In the genomic region with DNA sequence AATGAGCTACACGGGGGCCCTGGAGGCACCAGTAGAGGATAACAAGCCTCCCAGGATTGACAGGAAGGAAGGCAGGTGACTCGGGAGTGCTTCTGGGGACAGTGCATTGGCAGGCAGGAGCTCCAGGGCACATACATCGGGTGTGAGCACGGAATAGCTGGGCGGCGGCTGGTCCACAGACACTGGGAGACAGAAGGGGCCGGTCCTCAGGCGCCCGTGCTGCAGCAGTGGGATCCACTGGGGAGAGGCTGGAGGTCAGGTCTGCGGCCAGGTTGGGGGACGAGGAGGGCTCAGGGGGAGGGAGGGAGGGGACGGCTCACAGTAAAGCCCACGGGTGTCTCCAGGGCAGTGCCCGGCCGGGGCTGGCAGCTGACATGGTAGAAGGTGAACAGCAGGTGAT, we compare ENCODE assay signal across 23 cellular contexts. TPM values are rescaled to one million over a fixed set of nuclear protein-coding genes. Genes with fewer than 3 reads are reported as not detected.
DNase-seq lines count a peak whose midpoint lies in the region; ATAC-seq, FAIRE-seq and TF ChIP-seq lines count a peak whose summit lies in the region.
"Had no signal": no experiment of that assay in that cellular context is flagged by ENCODE, and none has a peak within 500 bp of the region (broad histone marks: within the 10 kb centered on the region; RNA-seq: fewer than 3 reads in every experiment).

No MANE protein-coding gene starts in this region.

- no peak overlapping the region for H2BK12ac ChIP-seq in H9 (ENCODE audit: insufficient read length, low read depth, low read length)

- H2BK5ac ChIP-seq in H9 (ENCODE audit: insufficient read length, low read length): no peak overlapping the region

- H3K9ac ChIP-seq in H9 (ENCODE audit: extremely low read depth, insufficient read length, low read length): no peak overlapping the region
- H3K9ac ChIP-seq in HepG2 (ENCODE audit: insufficient read depth, low read depth, low read length): peak overlapping the region; percentile 68
- no peak overlapping the region for H3K9ac ChIP-seq in neural progenitor cell

- H3K4me3 ChIP-seq in HepG2 (replicated peaks in 1 of 3; ENCODE audit: insufficient read depth in 1 of 3, low read depth in 2 of 3, low read length in 3 of 3): peak overlapping the region; percentile 27 to 72 (median 50)
- H3K4me3 ChIP-seq in neural progenitor cell: no peak overlapping the region
- H3K4me3 ChIP-seq in heart left ventricle: no peak overlapping the region

- peak overlapping the region in 2 of 3 experiments; percentile 18 to 71; a peak in 4 of 7 replicates for H3K27ac Mint-ChIP-seq in H9
- H3K27ac Mint-ChIP-seq in neural progenitor cell: peak overlapping the region; percentile 65
- H3K27ac Mint-ChIP-seq in activated naive CD4-positive, alpha-beta T cell treated with anti-CD3 and anti-CD28 coated beads, Interleukin-2, amount 50 U/mL, for 72 hours: no peak overlapping the region
- H3K27ac Mint-ChIP-seq: CD8-positive, alpha-beta T cell; HFFc6 had no signal

- no peak overlapping the region for H3K14ac ChIP-seq in H9 (ENCODE audit: insufficient read depth, low read length)

- H3K27me3 Mint-ChIP-seq in H9 (ENCODE audit: low read depth): no peaks in the 10 kb centered on the region
- H3K27me3 Mint-ChIP-seq in neural progenitor cell (ENCODE audit: insufficient read depth, low read depth): no peaks in the 10 kb centered on the region

- no peak overlapping the region for H4K91ac ChIP-seq in H9 (ENCODE audit: insufficient read length, low read depth, low read length)

- H4K20me1 ChIP-seq in H9 (ENCODE audit: control insufficient read depth, insufficient read depth, insufficient read length) (no peaks in the 10 kb centered on the region), HepG2 (ENCODE audit: insufficient read depth, low read length) (no peaks in the 10 kb centered on the region; the same call in 1 of the 2 replicates), neural progenitor cell (ENCODE audit: low read depth) (no peaks in the 10 kb centered on the region)

- POLR2A ChIA-PET in RWPE1 (lab: Yijun Ruan, JAX; ENCODE audit: low non-redundant PET): no interaction called here
- POLR2A ChIA-PET in HepG2 (lab: Yijun Ruan, JAX): interaction anchor here (0.6 to 2.9 kb wide), 10 partner anchors 24 to 148 kb away, joined by 3 to 22 read pairs (median 4); partner anchors contain the start of genes KANK2, LDLR, RAB3D and SWSAP1

- CTCF ChIA-PET in RWPE1 (lab: Yijun Ruan, JAX): interaction anchor here (1.0 kb wide), 1 partner anchor 111 kb away, joined by 5 read pairs; no protein-coding TSS in a partner anchor
- CTCF ChIA-PET in HepG2 (lab: Yijun Ruan, JAX; ENCODE audit: low intra/inter-chr PET ratio, low total read pairs): no interaction called here

- H3K56ac ChIP-seq in H9 (ENCODE audit: insufficient read length, low read depth, low read length): no peak overlapping the region

- H3K4me1 Mint-ChIP-seq in H9: peaks cover 5 to 8% of the 10 kb centered on the region in 2 experiments
- peaks cover 19% of the 10 kb centered on the region for H3K4me1 Mint-ChIP-seq in neural progenitor cell
- H3K4me1 Mint-ChIP-seq: CD14-positive monocyte had no signal

- intact Hi-C loops in HepG2 (cut with micrococcal nuclease; ENCODE audit: unreplicated experiment) (no loop called here), heart left ventricle (cut with DNase I) (no loop called here)

- TF ChIP-seq EP300 in HepG2 (IDR thresholded peaks at IDR 0.05; ENCODE audit: low read depth in 2 of 2, low read length in 2 of 2) (no peak), HepG2 (CRISPR knock-in tag; IDR thresholded peaks at IDR 0.05; ENCODE audit: borderline replicate concordance) (no peak)

- H3K27ac ChIP-seq in H9 (ENCODE audit: insufficient read length, low read depth, low read length): no peak overlapping the region
- H3K27ac ChIP-seq in RWPE1: peak overlapping the region; percentile 13
- peak overlapping the region; percentile 94 for H3K27ac ChIP-seq in HepG2 (ENCODE audit: extremely low read length, insufficient read depth, low read length)
- H3K27ac ChIP-seq in neural progenitor cell: no peak overlapping the region
- no peak overlapping the region for H3K27ac ChIP-seq in foreskin keratinocyte
- no peak overlapping the region for H3K27ac ChIP-seq in heart left ventricle
- H3K27ac ChIP-seq: 22Rv1 had no signal

- H4K5ac ChIP-seq in H9 (ENCODE audit: insufficient read length, low read depth, low read length): no peak overlapping the region

- WGBS in H9 (ENCODE audit: extremely low coverage, insufficient read length, low lambda C conversion rate): no CpG with 5 or more reads among the region's 15 CpGs
- WGBS in HepG2 (ENCODE audit: low lambda C conversion rate): 13% methylated on average over 9 of the region's 15 CpGs
- 86 to 89% (median 87%) methylated on average over 11 to 15 of the region's 15 CpGs for WGBS in heart left ventricle, 4 donors

- H3F3A ChIP-seq in neural progenitor cell (ENCODE audit: low read depth): no peaks in the 10 kb centered on the region

- H3K9me3 Mint-ChIP-seq in H9 (no peaks in the 10 kb centered on the region), neural progenitor cell (no peaks in the 10 kb centered on the region)
- H3K9me3 Mint-ChIP-seq in activated naive CD4-positive, alpha-beta T cell treated with anti-CD3 and anti-CD28 coated beads, Interleukin-2, amount 50 U/mL, for 72 hours: no peaks in the 10 kb centered on the region
- H3K9me3 Mint-ChIP-seq: HFFc6 had no signal

- no peak for TF ChIP-seq RAD21 in HepG2 (CRISPR knock-in tag; IDR thresholded peaks at IDR 0.05)

- in situ Hi-C loops in HepG2 (cut with HindIII; ENCODE audit: extremely low pct_ligation_motif_present, low pct_unique_long_range_greater_than_20kb): no loop called here

- DNase-seq in H9: no peak
- no peak for DNase-seq in RWPE1 (ENCODE audit: low spot score)
- DNase-seq in HepG2 (ENCODE audit: low spot score): no peak
- DNase-seq in neural progenitor cell (ENCODE audit: low spot score): no peak
- no peak for DNase-seq in activated naive CD4-positive, alpha-beta T cell treated with anti-CD3 and anti-CD28 coated beads, Interleukin-2, amount 50 U/mL, for 72 hours (ENCODE audit: low spot score in 2 of 2)
- no peak for DNase-seq in foreskin keratinocyte
- DNase-seq in heart left ventricle: no peak
- DNase-seq: CD8-positive, alpha-beta T cell; COR-L47; DMS153; DND-41; GDM1; HCEC 1CT; HFFc6 had no signal

- H3K9me3 ChIP-seq in H9 (ENCODE audit: control insufficient read depth, low read depth, low read length) (no peaks in the 10 kb centered on the region), HepG2 (ENCODE audit: low read length) (no peaks in the 10 kb centered on the region), neural progenitor cell (ENCODE audit: low read depth) (no peaks in the 10 kb centered on the region), heart left ventricle (peaks cover 0 to 15% (median 3%) of the 10 kb centered on the region in 12 donors)

- H3K4me3 Mint-ChIP-seq in H9: no peak overlapping the region
- H3K4me3 Mint-ChIP-seq in neural progenitor cell: no peak overlapping the region
- H3K4me3 Mint-ChIP-seq: CD14-positive monocyte; CD8-positive, alpha-beta T cell; HFFc6 had no signal

- no TSS peak for BruUV-seq in HepG2 (replicated peaks; lab: Mats Ljungman, UMichigan)

- peaks cover 13 to 53% (median 42%) of the 10 kb centered on the region in 3 experiments for H3K36me3 Mint-ChIP-seq in H9 (ENCODE audit: insufficient read depth in 1 of 3, low read depth in 3 of 3)
- peaks cover 4% of the 10 kb centered on the region for H3K36me3 Mint-ChIP-seq in neural progenitor cell
- H3K36me3 Mint-ChIP-seq in activated naive CD4-positive, alpha-beta T cell treated with anti-CD3 and anti-CD28 coated beads, Interleukin-2, amount 50 U/mL, for 72 hours: no peaks in the 10 kb centered on the region
- H3K36me3 Mint-ChIP-seq: CD14-positive monocyte; CD8-positive, alpha-beta T cell had no signal

- H3K4ac ChIP-seq in H9 (ENCODE audit: low read depth, low read length): no peak overlapping the region

- ATAC-seq in HepG2 (peak; percentile 25), foreskin keratinocyte (no peak), heart left ventricle (no peak), GM19455 (IDR thresholded peaks at IDR 0.05; ENCODE audit: unreplicated experiment) (no peak)
- no peak for ATAC-seq in activated naive CD4-positive, alpha-beta T cell treated with anti-CD3 and anti-CD28 coated beads, Interleukin-2, amount 50 U/mL, for 72 hours
- ATAC-seq: CD8-positive, alpha-beta T cell had no signal

- H4K8ac ChIP-seq in H9 (replicated peaks; ENCODE audit: insufficient read length, low read depth, low read length): no peak overlapping the region

- H3K23me2 ChIP-seq in H9 (ENCODE audit: insufficient read length, low read depth, low read length, poor library complexity, severe bottlenecking): no peaks in the 10 kb centered on the region

- H3K79me2 ChIP-seq in H9 (ENCODE audit: insufficient read depth, low read length): no peaks in the 10 kb centered on the region
- peaks cover 10% of the 10 kb centered on the region for H3K79me2 ChIP-seq in HepG2 (ENCODE audit: insufficient read depth, low read length)
- no peaks in the 10 kb centered on the region for H3K79me2 ChIP-seq in neural progenitor cell (ENCODE audit: low read depth)

- H3K4me1 ChIP-seq in H9 (ENCODE audit: insufficient read depth, low read length): no peaks in the 10 kb centered on the region
- H3K4me1 ChIP-seq in HepG2 (ENCODE audit: insufficient read depth, low read length): peaks cover 82% of the 10 kb centered on the region
- H3K4me1 ChIP-seq in neural progenitor cell: no peaks in the 10 kb centered on the region
- no peaks in the 10 kb centered on the region for H3K4me1 ChIP-seq in foreskin keratinocyte
- H3K4me1 ChIP-seq in heart left ventricle: no peaks in the 10 kb centered on the region

- no peak for FAIRE-seq in HepG2 (lab: Jason Lieb, UNC)
- FAIRE-seq: D721Med, GM12892, H1, HTR-8/SVneo had no signal

- no peak overlapping the region for H2BK120ac ChIP-seq in H9 (ENCODE audit: low read depth, low read length, poor library complexity, severe bottlenecking)

- no peak overlapping the region for H2BK15ac ChIP-seq in H9 (ENCODE audit: low read depth, low read length)

- H3K4me2 ChIP-seq in H9 (ENCODE audit: insufficient read depth, insufficient read length, low read length): no peak overlapping the region
- H3K4me2 ChIP-seq in HepG2 (ENCODE audit: low read depth, low read length): peak overlapping the region; percentile 96
- no peak overlapping the region for H3K4me2 ChIP-seq in neural progenitor cell

- TF ChIP-seq POLR2A in HepG2 (IDR thresholded peaks at IDR 0.05; ENCODE audit: insufficient read depth in 1 of 2, low read depth in 2 of 2, low read length in 2 of 2): no peak
- TF ChIP-seq POLR2A in heart left ventricle (IDR thresholded peaks at IDR 0.05): no peak

- H3K36me3 ChIP-seq in HepG2 (replicated peaks in 1 of 2; ENCODE audit: control insufficient read depth in 1 of 2, insufficient read depth in 2 of 2, low read length in 2 of 2): peaks cover 1 to 6% of the 10 kb centered on the region in 2 experiments; a peak in 3 of 5 replicates
- no peaks in the 10 kb centered on the region for H3K36me3 ChIP-seq in neural progenitor cell
- H3K36me3 ChIP-seq in heart left ventricle: peaks cover 0 to 100% (median 82%) of the 10 kb centered on the region in 9 donors

- H3K27me3 ChIP-seq in H9 (ENCODE audit: insufficient read depth, low read length): no peaks in the 10 kb centered on the region
- H3K27me3 ChIP-seq in HepG2 (ENCODE audit: control insufficient read depth in 1 of 2, insufficient read depth in 2 of 2, low read length in 2 of 2): no peaks in the 10 kb centered on the region
- H3K27me3 ChIP-seq in neural progenitor cell: no peaks in the 10 kb centered on the region
- H3K27me3 ChIP-seq in foreskin keratinocyte: no peaks in the 10 kb centered on the region
- H3K27me3 ChIP-seq in heart left ventricle: no peaks in the 10 kb centered on the region

- no peaks in the 10 kb centered on the region for H3K79me1 ChIP-seq in H9 (ENCODE audit: insufficient read depth, low read depth, low read length, poor library complexity, severe bottlenecking)

- no peak overlapping the region for H3K23ac ChIP-seq in H9 (ENCODE audit: insufficient read length, low read depth, low read length)

- H3T11ph ChIP-seq in H9 (ENCODE audit: low read length): no peak overlapping the region

- TF ChIP-seq CTCF in H9 (conservative IDR thresholded peaks at IDR 0.05) (no peak), RWPE1 (conservative IDR thresholded peaks at IDR 0.05; ENCODE audit: low read depth) (no peak), HepG2 (CRISPR knock-in tag; IDR thresholded peaks at IDR 0.05) (no peak), neural progenitor cell (IDR thresholded peaks at IDR 0.05) (no peak), foreskin keratinocyte (conservative IDR thresholded peaks at IDR 0.05) (no peak), heart left ventricle (IDR thresholded peaks at IDR 0.05) (no peak)

- no peak overlapping the region for H2AK5ac ChIP-seq in H9 (ENCODE audit: insufficient read length, low read length)

- no peak overlapping the region for H2BK20ac ChIP-seq in H9 (ENCODE audit: low read depth, low read length, poor library complexity, severe bottlenecking)

- no peak overlapping the region for H3K18ac ChIP-seq in H9 (ENCODE audit: insufficient read length, low read depth, low read length)

- no peak overlapping the region for H2AFZ ChIP-seq in H9 (ENCODE audit: low read length)
- no peak overlapping the region for H2AFZ ChIP-seq in HepG2 (ENCODE audit: low read length)
- H2AFZ ChIP-seq in neural progenitor cell (replicated peaks): no peak overlapping the region

RNA-seq across cellular contexts. Expression of gene ANGPTL8, which starts 2.1 kb away (rescaled TPM):
- total RNA-seq in H9 (2021) (not detected in 2 replicates), HepG2 (2016; rRNA removed; fragmentation: Illumina TruSeq; extraction: Trizol) (9.8 and 27.3 TPM in 2 replicates), neural progenitor cell (ENCODE audit: low replicate concordance) (not detected in 2 replicates), foreskin keratinocyte (not detected in 2 replicates), heart left ventricle (1 to 10 TPM in 1 of 9 donors, not detected in 8; 6.3 TPM)
- total RNA-seq in HepG2 (2016; cell fraction: cytosol; rRNA removed; fragmentation: Illumina TruSeq; extraction: Trizol; ENCODE audit: low read depth): 8.5 and 9.2 TPM in 2 replicates
- 10.0 and 28.0 TPM in 2 replicates for total RNA-seq in HepG2 (2016; cell fraction: insoluble cytoplasmic fraction; rRNA removed; fragmentation: Illumina TruSeq; extraction: Trizol)
- total RNA-seq in HepG2 (2016; cell fraction: membrane; rRNA removed; fragmentation: Illumina TruSeq; extraction: Trizol): 4.7 and 6.0 TPM in 2 replicates
- 17.9 and 23.8 TPM in 2 replicates for total RNA-seq in HepG2 (2016; cell fraction: nucleus; rRNA removed; fragmentation: Illumina TruSeq; extraction: Trizol)
- polyA plus RNA-seq in HepG2 (2011; rRNA removed) (243 and 436 TPM in 2 replicates), foreskin keratinocyte (not detected in 2 replicates), heart left ventricle (10 to 100 TPM in 1 of 2 donors, under 1 TPM in 1; 0.61 to 10.2 TPM)
- 348 and 360 TPM in 2 replicates for polyA plus RNA-seq in HepG2 (2011; cell fraction: cytosol; rRNA removed)
- polyA plus RNA-seq in HepG2 (2011; cell fraction: nucleus; rRNA removed): 144 and 221 TPM in 2 replicates
- polyA plus RNA-seq in HepG2 (2012): 51.8 and 140 TPM in 2 replicates
- polyA plus RNA-seq in HepG2 (2016; cell fraction: cytosol; fragmentation: Illumina TruSeq; extraction: Trizol; ENCODE audit: low read depth): 5.4 and 8.8 TPM in 2 replicates
- 8.3 and 9.3 TPM in 2 replicates for polyA plus RNA-seq in HepG2 (2016; cell fraction: insoluble cytoplasmic fraction; fragmentation: Illumina TruSeq; extraction: Trizol; ENCODE audit: low read depth)
- polyA plus RNA-seq in HepG2 (2016; cell fraction: membrane; fragmentation: Illumina TruSeq; extraction: Trizol; ENCODE audit: low read depth): 5.7 and 6.0 TPM in 2 replicates
- 33.3 and 34.8 TPM in 2 replicates for polyA plus RNA-seq in HepG2 (2016; cell fraction: nucleus; fragmentation: Illumina TruSeq; extraction: Trizol; ENCODE audit: insufficient read depth, low read depth)
- polyA minus RNA-seq in HepG2 (2011; rRNA and poly(A)+ RNA removed; ENCODE audit: low replicate concordance): 46.9 TPM in 1 of 2 replicates, not detected in the other
- polyA minus RNA-seq in HepG2 (2011; cell fraction: cytosol; rRNA and poly(A)+ RNA removed): 34.2 and 44.2 TPM in 2 replicates
- polyA minus RNA-seq in HepG2 (2011; cell fraction: nucleus; rRNA and poly(A)+ RNA removed): 16.1 and 21.8 TPM in 2 replicates
- total RNA-seq in activated naive CD4-positive, alpha-beta T cell treated with anti-CD3 and anti-CD28 coated beads, Interleukin-2, amount 50 U/mL, for 72 hours: not detected
- total RNA-seq: A673; CD8-positive, alpha-beta T cell; H1; HFFc6 had no signal
- polyA plus RNA-seq: BJ, CD14-positive monocyte, H1 had no signal

RNA-seq across cellular contexts. Expression of gene DOCK6, which starts 25.0 kb away (rescaled TPM):
- total RNA-seq in H9 (2021) (57.9 and 59.4 TPM in 2 replicates), HepG2 (2016; rRNA removed; fragmentation: Illumina TruSeq; extraction: Trizol) (4.1 and 5.4 TPM in 2 replicates), neural progenitor cell (ENCODE audit: low replicate concordance) (10.0 and 27.5 TPM in 2 replicates), foreskin keratinocyte (17.7 and 30.9 TPM in 2 replicates), heart left ventricle (10 to 100 TPM; 21.6 to 57.8 (median 39.5) TPM)
- 4.1 and 5.4 TPM in 2 replicates for total RNA-seq in HepG2 (2016; cell fraction: cytosol; rRNA removed; fragmentation: Illumina TruSeq; extraction: Trizol; ENCODE audit: low read depth)
- 3.1 and 3.4 TPM in 2 replicates for total RNA-seq in HepG2 (2016; cell fraction: insoluble cytoplasmic fraction; rRNA removed; fragmentation: Illumina TruSeq; extraction: Trizol)
- 3.4 and 4.4 TPM in 2 replicates for total RNA-seq in HepG2 (2016; cell fraction: membrane; rRNA removed; fragmentation: Illumina TruSeq; extraction: Trizol)
- total RNA-seq in HepG2 (2016; cell fraction: nucleus; rRNA removed; fragmentation: Illumina TruSeq; extraction: Trizol): 5.8 and 8.9 TPM in 2 replicates
- polyA plus RNA-seq in HepG2 (2011; rRNA removed) (38.1 and 46.6 TPM in 2 replicates), foreskin keratinocyte (14.4 and 21.2 TPM in 2 replicates), heart left ventricle (10 to 100 TPM; 25.6 to 36.0 TPM)
- polyA plus RNA-seq in HepG2 (2011; cell fraction: cytosol; rRNA removed): 15.5 and 23.3 TPM in 2 replicates
- 209 and 275 TPM in 2 replicates for polyA plus RNA-seq in HepG2 (2011; cell fraction: nucleus; rRNA removed)
- 28.7 and 32.5 TPM in 2 replicates for polyA plus RNA-seq in HepG2 (2012)
- polyA plus RNA-seq in HepG2 (2016; cell fraction: cytosol; fragmentation: Illumina TruSeq; extraction: Trizol; ENCODE audit: low read depth): 1.4 and 1.7 TPM in 2 replicates
- polyA plus RNA-seq in HepG2 (2016; cell fraction: insoluble cytoplasmic fraction; fragmentation: Illumina TruSeq; extraction: Trizol; ENCODE audit: low read depth): 5.4 and 9.2 TPM in 2 replicates
- polyA plus RNA-seq in HepG2 (2016; cell fraction: membrane; fragmentation: Illumina TruSeq; extraction: Trizol; ENCODE audit: low read depth): 3.5 and 3.9 TPM in 2 replicates
- polyA plus RNA-seq in HepG2 (2016; cell fraction: nucleus; fragmentation: Illumina TruSeq; extraction: Trizol; ENCODE audit: insufficient read depth, low read depth): 29.0 and 30.8 TPM in 2 replicates
- 8.5 and 93.0 TPM in 2 replicates for polyA minus RNA-seq in HepG2 (2011; rRNA and poly(A)+ RNA removed; ENCODE audit: low replicate concordance)
- polyA minus RNA-seq in HepG2 (2011; cell fraction: cytosol; rRNA and poly(A)+ RNA removed): 27.5 and 35.8 TPM in 2 replicates
- polyA minus RNA-seq in HepG2 (2011; cell fraction: nucleus; rRNA and poly(A)+ RNA removed): 45.7 and 50.6 TPM in 2 replicates
- 10 to 100 TPM in 1 of 2 donors, 1 to 10 TPM in 1; 2.0 to 17.4 TPM for total RNA-seq in activated naive CD4-positive, alpha-beta T cell treated with anti-CD3 and anti-CD28 coated beads, Interleukin-2, amount 50 U/mL, for 72 hours

RNA-seq across cellular contexts. Expression of gene KANK2, which starts 40.0 kb away (rescaled TPM):
- total RNA-seq in H9 (2021) (42.0 and 44.0 TPM in 2 replicates), HepG2 (2016; rRNA removed; fragmentation: Illumina TruSeq; extraction: Trizol) (11.0 and 12.9 TPM in 2 replicates), neural progenitor cell (ENCODE audit: low replicate concordance) (17.5 and 35.4 TPM in 2 replicates), foreskin keratinocyte (12.3 and 14.5 TPM in 2 replicates), heart left ventricle (1,000 to 10,000 TPM in 1 of 9 donors, 100 to 1,000 TPM in 8; 232 to 1,831 (median 296) TPM)
- total RNA-seq in HepG2 (2016; cell fraction: cytosol; rRNA removed; fragmentation: Illumina TruSeq; extraction: Trizol; ENCODE audit: low read depth): 1.5 TPM in 2 replicates
- 10.8 and 16.5 TPM in 2 replicates for total RNA-seq in HepG2 (2016; cell fraction: insoluble cytoplasmic fraction; rRNA removed; fragmentation: Illumina TruSeq; extraction: Trizol)
- total RNA-seq in HepG2 (2016; cell fraction: membrane; rRNA removed; fragmentation: Illumina TruSeq; extraction: Trizol): 6.2 TPM in 2 replicates
- total RNA-seq in HepG2 (2016; cell fraction: nucleus; rRNA removed; fragmentation: Illumina TruSeq; extraction: Trizol): 12.8 and 13.5 TPM in 2 replicates
- polyA plus RNA-seq in HepG2 (2011; rRNA removed) (5.7 and 6.8 TPM in 2 replicates), foreskin keratinocyte (5.0 and 6.1 TPM in 2 replicates), heart left ventricle (100 to 1,000 TPM; 275 to 281 TPM)
- 4.3 and 5.1 TPM in 2 replicates for polyA plus RNA-seq in HepG2 (2011; cell fraction: cytosol; rRNA removed)
- 21.5 and 24.8 TPM in 2 replicates for polyA plus RNA-seq in HepG2 (2011; cell fraction: nucleus; rRNA removed)
- 7.1 and 11.3 TPM in 2 replicates for polyA plus RNA-seq in HepG2 (2012)
- polyA plus RNA-seq in HepG2 (2016; cell fraction: cytosol; fragmentation: Illumina TruSeq; extraction: Trizol; ENCODE audit: low read depth): 0.79 and 1.2 TPM in 2 replicates
- polyA plus RNA-seq in HepG2 (2016; cell fraction: insoluble cytoplasmic fraction; fragmentation: Illumina TruSeq; extraction: Trizol; ENCODE audit: low read depth): 8.4 and 13.7 TPM in 2 replicates
- 2.9 and 3.9 TPM in 2 replicates for polyA plus RNA-seq in HepG2 (2016; cell fraction: membrane; fragmentation: Illumina TruSeq; extraction: Trizol; ENCODE audit: low read depth)
- 27.2 and 28.0 TPM in 2 replicates for polyA plus RNA-seq in HepG2 (2016; cell fraction: nucleus; fragmentation: Illumina TruSeq; extraction: Trizol; ENCODE audit: insufficient read depth, low read depth)
- polyA minus RNA-seq in HepG2 (2011; rRNA and poly(A)+ RNA removed; ENCODE audit: low replicate concordance): 25.5 and 78.0 TPM in 2 replicates
- polyA minus RNA-seq in HepG2 (2011; cell fraction: cytosol; rRNA and poly(A)+ RNA removed): 8.5 and 9.8 TPM in 2 replicates
- polyA minus RNA-seq in HepG2 (2011; cell fraction: nucleus; rRNA and poly(A)+ RNA removed): 5.2 and 9.0 TPM in 2 replicates
- 1 to 10 TPM; 1.6 to 5.5 TPM for total RNA-seq in activated naive CD4-positive, alpha-beta T cell treated with anti-CD3 and anti-CD28 coated beads, Interleukin-2, amount 50 U/mL, for 72 hours

RNA-seq across cellular contexts. Expression of gene TSPAN16, which starts 58.6 kb away (rescaled TPM):
- total RNA-seq in H9 (2021) (not detected in 2 replicates), HepG2 (2016; rRNA removed; fragmentation: Illumina TruSeq; extraction: Trizol) (not detected in 2 replicates), neural progenitor cell (ENCODE audit: low replicate concordance) (not detected in 2 replicates), foreskin keratinocyte (not detected in 2 replicates), heart left ventricle (not detected)
- not detected in 2 replicates for total RNA-seq in HepG2 (2016; cell fraction: cytosol; rRNA removed; fragmentation: Illumina TruSeq; extraction: Trizol; ENCODE audit: low read depth)
- total RNA-seq in HepG2 (2016; cell fraction: insoluble cytoplasmic fraction; rRNA removed; fragmentation: Illumina TruSeq; extraction: Trizol): not detected in 2 replicates
- not detected in 2 replicates for total RNA-seq in HepG2 (2016; cell fraction: membrane; rRNA removed; fragmentation: Illumina TruSeq; extraction: Trizol)
- total RNA-seq in HepG2 (2016; cell fraction: nucleus; rRNA removed; fragmentation: Illumina TruSeq; extraction: Trizol): not detected in 2 replicates
- polyA plus RNA-seq in HepG2 (2011; rRNA removed) (not detected in 2 replicates), foreskin keratinocyte (not detected in 2 replicates), heart left ventricle (not detected)
- not detected in 2 replicates for polyA plus RNA-seq in HepG2 (2011; cell fraction: cytosol; rRNA removed)
- not detected in 2 replicates for polyA plus RNA-seq in HepG2 (2011; cell fraction: nucleus; rRNA removed)
- not detected in 2 replicates for polyA plus RNA-seq in HepG2 (2012)
- not detected in 2 replicates for polyA plus RNA-seq in HepG2 (2016; cell fraction: cytosol; fragmentation: Illumina TruSeq; extraction: Trizol; ENCODE audit: low read depth)
- polyA plus RNA-seq in HepG2 (2016; cell fraction: insoluble cytoplasmic fraction; fragmentation: Illumina TruSeq; extraction: Trizol; ENCODE audit: low read depth): not detected in 2 replicates
- not detected in 2 replicates for polyA plus RNA-seq in HepG2 (2016; cell fraction: membrane; fragmentation: Illumina TruSeq; extraction: Trizol; ENCODE audit: low read depth)
- polyA plus RNA-seq in HepG2 (2016; cell fraction: nucleus; fragmentation: Illumina TruSeq; extraction: Trizol; ENCODE audit: insufficient read depth, low read depth): not detected in 2 replicates
- not detected in 2 replicates for polyA minus RNA-seq in HepG2 (2011; rRNA and poly(A)+ RNA removed; ENCODE audit: low replicate concordance)
- not detected in 2 replicates for polyA minus RNA-seq in HepG2 (2011; cell fraction: cytosol; rRNA and poly(A)+ RNA removed)
- polyA minus RNA-seq in HepG2 (2011; cell fraction: nucleus; rRNA and poly(A)+ RNA removed): not detected in 2 replicates
- not detected for total RNA-seq in activated naive CD4-positive, alpha-beta T cell treated with anti-CD3 and anti-CD28 coated beads, Interleukin-2, amount 50 U/mL, for 72 hours
- total RNA-seq: A673; CD8-positive, alpha-beta T cell; H1; HFFc6 had no signal
- polyA plus RNA-seq: BJ, H1 had no signal

Comparison
In these comparisons a context has a peak if more than half of its experiments do, and no peak if none do; other contexts are left out.
1. H3K27ac ChIP-seq: peak in RWPE1 (single experiment) and HepG2 (single experiment); none in H9 (single experiment), neural progenitor cell (single experiment), foreskin keratinocyte (single experiment) and heart left ventricle (0 of 12).
2. H3K27ac Mint-ChIP-seq: peak in H9 (2 of 3) and neural progenitor cell (single experiment); none in activated naive CD4-positive, alpha-beta T cell treated with anti-CD3 and anti-CD28 coated beads, Interleukin-2, amount 50 U/mL, for 72 hours (0 of 2).
3. H3K4me3 ChIP-seq: peak in HepG2 (3 of 3); none in neural progenitor cell (single experiment) and heart left ventricle (0 of 12).